ENCODE assay signal across 1 cellular context in genomic region chr7:75876126-75876881, GRCh38.
A peak's percentile ranks its signal among the peaks of the same experiment; 100 is the strongest.
TF ChIP-seq lines count a peak whose summit lies in the region.

No MANE protein-coding gene starts in this region.

TF ChIP-seq in K562, 482 proteins besides CTCF, POLR2A, EP300 and RAD21:
- peak; percentile 52; the same call in 1 of the 2 replicates for TF ChIP-seq HDAC2 (IDR thresholded peaks at IDR 0.05)
- TF ChIP-seq BCOR (IDR thresholded peaks at IDR 0.05), result peak; percentile 88
- peak; percentile 66 for TF ChIP-seq KDM1A (IDR thresholded peaks at IDR 0.05)
- peak; percentile 78 for TF ChIP-seq RBM25 (IDR thresholded peaks at IDR 0.05; ENCODE audit: low read depth, low read length, severe bottlenecking)
- TF ChIP-seq CEBPB (tag; IDR thresholded peaks at IDR 0.05), result peak; percentile 86
- no peak for TF ChIP-seq ZFX (CRISPR knock-in tag; IDR thresholded peaks at IDR 0.05)
- 0 out of 2 replicates have a peak, but pooled peaks have one; percentile 39 for TF ChIP-seq SMARCA5 (IDR thresholded peaks at IDR 0.05)
- TF ChIP-seq ZKSCAN1 (IDR thresholded peaks at IDR 0.05; ENCODE audit: low read depth, low read length), result peak; percentile 96
- TF ChIP-seq PHF20 (IDR thresholded peaks at IDR 0.05; ENCODE audit: partially characterized antibody), result peak; percentile 7
- TF ChIP-seq ZNF316 (IDR thresholded peaks at IDR 0.05), result no peak
- peak; percentile 99 for TF ChIP-seq ZNF121 (CRISPR knock-in tag; conservative IDR thresholded peaks at IDR 0.05)
- TF ChIP-seq CEBPG (CRISPR knock-in tag; IDR thresholded peaks at IDR 0.05), result no peak
- peak in 1 of 2 experiments; percentile 59; a peak in 1 of 4 replicates for TF ChIP-seq CEBPG (tag; conservative IDR thresholded peaks at IDR 0.05 in 1 of 2, IDR thresholded peaks at IDR 0.05 in 1 of 2)
- TF ChIP-seq ZNF780A (CRISPR knock-in tag; IDR thresholded peaks at IDR 0.05), result no peak
TF ChIP-seq in K562: peak in this region for 10.
